8 cellular contexts compared by ENCODE assay signal in genomic region chr9:115013998-115014397, GRCh38.
DNase-seq lines count a peak whose midpoint lies in the region; ATAC-seq and TF ChIP-seq lines count a peak whose summit lies in the region.

No MANE protein-coding gene starts in this region.

- H2AFZ ChIP-seq in KMS-11 (ENCODE audit: low read depth) (no peak overlapping the region), fibroblast of lung (ENCODE audit: low read length) (no peak overlapping the region)

- intact Hi-C loops in Panc1 (cut with micrococcal nuclease; ENCODE audit: unreplicated experiment): loop anchor here (1.0 to 5.0 kb wide), 3 partner anchors 275 to 607 kb away; no protein-coding TSS in a partner anchor

- no peak overlapping the region for H3K4me2 ChIP-seq in KMS-11
- H3K4me2 ChIP-seq in fibroblast of lung (ENCODE audit: extremely low read depth, insufficient read depth, low read length): no peak overlapping the region

- no TSS peak for BruUV-seq in Panc1 (replicated peaks; lab: Mats Ljungman, UMichigan)

- H4K20me1 ChIP-seq in KMS-11 (ENCODE audit: insufficient read depth) (no peaks in the 10 kb centered on the region), fibroblast of lung (ENCODE audit: control insufficient read depth, extremely low read depth, insufficient read depth, low read length) (no peaks in the 10 kb centered on the region)

- H3K9me3 ChIP-seq in AG04450 (ENCODE audit: control insufficient read depth, insufficient read depth, low read length) (no peaks in the 10 kb centered on the region), Panc1 (ENCODE audit: control insufficient read depth, insufficient read depth, low read depth, low read length) (no peaks in the 10 kb centered on the region), fibroblast of lung (ENCODE audit: control insufficient read depth, insufficient read depth, low read depth, low read length) (no peaks in the 10 kb centered on the region)

- H3K27ac Mint-ChIP-seq in activated T-cell treated with anti-CD3 and anti-CD28 coated beads, Interleukin-2, amount 50 U/mL, for 24 hours: peak overlapping the region; percentile 42
- H3K27ac Mint-ChIP-seq in nephron progenitor cell: no peak overlapping the region

- H3K9me3 Mint-ChIP-seq in activated T-cell treated with anti-CD3 and anti-CD28 coated beads, Interleukin-2, amount 50 U/mL, for 24 hours: no peaks in the 10 kb centered on the region
- no peaks in the 10 kb centered on the region for H3K9me3 Mint-ChIP-seq in nephron progenitor cell

- H3K4me3 ChIP-seq in AG04450 (ENCODE audit: low read depth, low read length) (no peak overlapping the region), KMS-11 (IDR thresholded peaks at IDR 0.05; ENCODE audit: insufficient read depth, low read depth, low read length) (no peak overlapping the region), Panc1 (ENCODE audit: low read depth in 2 of 2, low read length in 2 of 2) (no peak overlapping the region), fibroblast of lung (replicated peaks in 1 of 4; ENCODE audit: control extremely low read depth in 1 of 4, insufficient read depth in 1 of 4, low read depth in 3 of 4, low read length in 4 of 4) (no peak overlapping the region)

- no peaks in the 10 kb centered on the region for H3K4me1 ChIP-seq in KMS-11 (ENCODE audit: low read depth, poor library complexity, severe bottlenecking)
- no peaks in the 10 kb centered on the region for H3K4me1 ChIP-seq in Panc1 (ENCODE audit: control insufficient read depth, insufficient read depth, low read length)
- peaks cover 10% of the 10 kb centered on the region for H3K4me1 ChIP-seq in fibroblast of lung (ENCODE audit: control insufficient read depth, extremely low read depth, insufficient read depth, low read length)

- peak; percentile 69 for DNase-seq in AG04450 (ENCODE audit: low read depth, low spot score)
- no peak for DNase-seq in Panc1 (ENCODE audit: low read depth, low spot score)
- DNase-seq in activated T-cell treated with anti-CD3 and anti-CD28 coated beads, Interleukin-2, amount 50 U/mL, for 24 hours: peak; percentile 81
- peak; percentile 66 to 82 for DNase-seq in fibroblast of lung (ENCODE audit: low read depth in 2 of 2)
- DNase-seq in nephron progenitor cell: peak; percentile 72
- DNase-seq in stimulated activated naive CD4-positive, alpha-beta T cell treated with Interleukin-2 at 50 U/mL for 16 hours (lab: John Stamatoyannopoulos, UW): peak; percentile 76

- no peak overlapping the region for H3K9ac ChIP-seq in KMS-11
- H3K9ac ChIP-seq in fibroblast of lung (ENCODE audit: insufficient read depth, low read length): no peak overlapping the region

- no peaks in the 10 kb centered on the region for H3K27me3 ChIP-seq in AG04450 (ENCODE audit: control insufficient read depth, insufficient read depth, low read length)
- H3K27me3 ChIP-seq in KMS-11 (ENCODE audit: insufficient read depth, low read depth): no peaks in the 10 kb centered on the region
- no peaks in the 10 kb centered on the region for H3K27me3 ChIP-seq in Panc1 (ENCODE audit: control insufficient read depth, insufficient read depth, low read length)
- H3K27me3 ChIP-seq in fibroblast of lung (ENCODE audit: control insufficient read depth, insufficient read depth, low read length): no peaks in the 10 kb centered on the region

- no peaks in the 10 kb centered on the region for H3K79me2 ChIP-seq in KMS-11 (ENCODE audit: insufficient read depth, low read depth)
- H3K79me2 ChIP-seq in fibroblast of lung (ENCODE audit: control insufficient read depth, insufficient read depth, low read length): no peaks in the 10 kb centered on the region

- H3K36me3 ChIP-seq in KMS-11 (ENCODE audit: insufficient read depth): no peaks in the 10 kb centered on the region
- no peaks in the 10 kb centered on the region for H3K36me3 ChIP-seq in Panc1 (ENCODE audit: control insufficient read depth, insufficient read depth, low read length)
- H3K36me3 ChIP-seq in fibroblast of lung (ENCODE audit: control insufficient read depth, insufficient read depth, low read length): no peaks in the 10 kb centered on the region

- POLR2A ChIA-PET in AG04450 (lab: Yijun Ruan, JAX) (interaction anchor here (0.6 to 0.8 kb wide), 3 partner anchors 113 to 808 kb away, joined by 3 to 4 read pairs (median 3); no protein-coding TSS in a partner anchor), Panc1 (lab: Charles Lee) (interaction anchor here (0.6 kb wide), 1 partner anchor 144 kb away, joined by 3 read pairs; no protein-coding TSS in a partner anchor)

- no peaks in the 10 kb centered on the region for H3K27me3 Mint-ChIP-seq in activated T-cell treated with anti-CD3 and anti-CD28 coated beads, Interleukin-2, amount 50 U/mL, for 24 hours
- H3K27me3 Mint-ChIP-seq in nephron progenitor cell (ENCODE audit: low read depth, poor library complexity): peaks cover 10% of the 10 kb centered on the region

- H3K4me3 Mint-ChIP-seq in activated T-cell treated with anti-CD3 and anti-CD28 coated beads, Interleukin-2, amount 50 U/mL, for 24 hours: no peak overlapping the region
- H3K4me3 Mint-ChIP-seq in nephron progenitor cell: no peak overlapping the region

- ATAC-seq in GM18909 (IDR thresholded peaks at IDR 0.05; ENCODE audit: poor library complexity, unreplicated experiment) (peak; percentile 71), Panc1 (peak; percentile 85)

- no peaks in the 10 kb centered on the region for H3K36me3 Mint-ChIP-seq in activated T-cell treated with anti-CD3 and anti-CD28 coated beads, Interleukin-2, amount 50 U/mL, for 24 hours (ENCODE audit: low read depth)
- H3K36me3 Mint-ChIP-seq in nephron progenitor cell (ENCODE audit: low read depth): no peaks in the 10 kb centered on the region

- H3K4me1 Mint-ChIP-seq in activated T-cell treated with anti-CD3 and anti-CD28 coated beads, Interleukin-2, amount 50 U/mL, for 24 hours (ENCODE audit: low read depth): peaks cover 54% of the 10 kb centered on the region
- peaks cover 37% of the 10 kb centered on the region for H3K4me1 Mint-ChIP-seq in nephron progenitor cell

- in situ Hi-C loops in Panc1 (cut with HindIII; ENCODE audit: low pct_unique_long_range_greater_than_20kb, low sequenced_read_pairs): no loop called here

- TF ChIP-seq CTCF in AG04450 (IDR thresholded peaks at IDR 0.05; ENCODE audit: low read depth, low read length) (peak; percentile 87), KMS-11 (conservative IDR thresholded peaks at IDR 0.05; ENCODE audit: low read depth, low read length) (peak; percentile 95), Panc1 (IDR thresholded peaks at IDR 0.05) (peak; percentile 72), fibroblast of lung (conservative IDR thresholded peaks at IDR 0.05 in 1 of 2, IDR thresholded peaks at IDR 0.05 in 1 of 2; ENCODE audit: low read depth in 1 of 2, low read length in 2 of 2) (peak; percentile 77 to 85), nephron progenitor cell (IDR thresholded peaks at IDR 0.05) (peak; percentile 91)

- no peak overlapping the region for H3K27ac ChIP-seq in AG04450 (ENCODE audit: low read depth, low read length)
- no peak overlapping the region for H3K27ac ChIP-seq in KMS-11
- no peak overlapping the region for H3K27ac ChIP-seq in Panc1 (ENCODE audit: low read length)
- H3K27ac ChIP-seq in fibroblast of lung (ENCODE audit: insufficient read depth, low read length): no peak overlapping the region

- CTCF ChIA-PET in AG04450 (lab: Charles Lee) (interaction anchor here (0.6 to 3.7 kb wide), 59 partner anchors 8 to 1366 kb away, joined by 3 to 76 read pairs (median 4); partner anchors contain the start of gene TEX48), Panc1 (lab: Charles Lee) (interaction anchor here (0.7 to 1.0 kb wide), 3 partner anchors 9 to 610 kb away, joined by 3 to 5 read pairs (median 5); no protein-coding TSS in a partner anchor)
